In the genomic region with DNA sequence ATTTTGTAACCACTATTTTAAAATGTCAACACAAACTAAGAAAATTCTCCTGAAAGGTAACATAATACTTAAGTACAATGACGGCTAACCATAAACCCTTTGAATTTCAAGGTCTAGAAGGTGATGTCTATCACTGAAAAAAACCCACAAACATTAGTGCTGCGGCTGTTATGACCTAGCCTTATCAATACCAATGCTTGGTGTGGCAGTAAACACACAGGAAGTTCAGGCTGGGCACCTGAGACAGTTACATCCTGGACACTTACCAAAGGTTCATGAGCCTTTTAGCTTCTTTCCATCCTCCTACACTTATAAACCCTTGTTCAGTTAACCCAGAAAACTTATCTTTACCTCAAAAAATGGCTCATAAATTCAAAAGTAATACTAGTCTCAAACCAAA, we compare ENCODE assay signal across 22 cellular contexts.
"Had no signal": no experiment of that assay in that cellular context is flagged by ENCODE, and none has a peak within 500 bp of the region (broad histone marks: within the 10 kb centered on the region; RNA-seq: fewer than 3 reads in every experiment).

No MANE protein-coding gene starts in this region.

- H3K27ac Mint-ChIP-seq: activated CD4-positive, alpha-beta T cell treated with anti-CD3 and anti-CD28 coated beads, Interleukin-2, amount 10 ng/mL, durations not matched to agents 24 days and 14 days; activated CD8-positive, alpha-beta T cell treated with anti-CD3 and anti-CD28 coated beads for 36 hours; activated naive CD4-positive, alpha-beta T cell treated with anti-CD3 and anti-CD28 coated beads, Interleukin-2, amount 50 U/mL, for 24 hours; activated T-cell treated with anti-CD3 and anti-CD28 coated beads, Interleukin-2, amount 50 U/mL, for 72 hours had no signal

- H3K4me3 Mint-ChIP-seq: activated CD4-positive, alpha-beta T cell treated with anti-CD3 and anti-CD28 coated beads, Interleukin-2, amount 10 ng/mL, durations not matched to agents 24 days and 14 days; activated CD8-positive, alpha-beta T cell treated with anti-CD3 and anti-CD28 coated beads for 36 hours; activated naive CD4-positive, alpha-beta T cell treated with anti-CD3 and anti-CD28 coated beads, Interleukin-2, amount 50 U/mL, for 24 hours; activated T-cell treated with anti-CD3 and anti-CD28 coated beads, Interleukin-2, amount 50 U/mL, for 72 hours had no signal

- DNase-seq: activated CD4-positive, alpha-beta T cell treated with anti-CD3 and anti-CD28 coated beads, Interleukin-2, amount 10 ng/mL, durations not matched to agents 24 days and 14 days; activated CD4-positive, CD25-positive, alpha-beta regulatory T cell; activated CD8-positive, alpha-beta T cell treated with anti-CD3 and anti-CD28 coated beads for 36 hours; activated gamma-delta T cell; activated T-cell treated with anti-CD3 and anti-CD28 coated beads, Interleukin-2, amount 50 U/mL, for 72 hours; cerebellar nuclear complex; cortex of kidney; heart left ventricle; kidney glomerular epithelial cell; left ventricle myocardium superior; naive thymus-derived CD8-positive, alpha-beta T cell; retina; stimulated activated CD4-positive, alpha-beta T cell treated with anti-CD3 and anti-CD28 coated beads, Interleukin-12 subunit alpha, Interleukin-12 subunit beta, amount 100 ng/mL, for 4 hours; stimulated activated CD4-positive, alpha-beta T cell treated with anti-CD3 and anti-CD28 coated beads, Interleukin-1b, Interleukin-23, amount 100 ng/mL, for 48 hours; stimulated activated CD8-positive, alpha-beta memory T cell treated with anti-CD3 and anti-CD28 coated beads, Interleukin-4, amount 100 ng/mL, for 48 hours; stimulated activated naive CD4-positive, alpha-beta T cell; T-helper 9 cell; thyroid gland had no signal

- H3K4me3 ChIP-seq: gastroesophageal sphincter, thyroid gland had no signal

- H3K27me3 ChIP-seq: gastroesophageal sphincter, heart left ventricle, thyroid gland had no signal

- H3K9me3 Mint-ChIP-seq: activated CD4-positive, alpha-beta T cell treated with anti-CD3 and anti-CD28 coated beads, Interleukin-2, amount 10 ng/mL, durations not matched to agents 24 days and 14 days; activated CD8-positive, alpha-beta T cell treated with anti-CD3 and anti-CD28 coated beads for 36 hours; activated naive CD4-positive, alpha-beta T cell treated with anti-CD3 and anti-CD28 coated beads, Interleukin-2, amount 50 U/mL, for 24 hours; activated T-cell treated with anti-CD3 and anti-CD28 coated beads, Interleukin-2, amount 50 U/mL, for 72 hours; naive thymus-derived CD8-positive, alpha-beta T cell had no signal

- FAIRE-seq: bronchial epithelial cell had no signal

- ATAC-seq: activated CD8-positive, alpha-beta T cell treated with anti-CD3 and anti-CD28 coated beads for 36 hours; activated T-cell treated with anti-CD3 and anti-CD28 coated beads, Interleukin-2, amount 50 U/mL, for 72 hours; gastroesophageal sphincter; heart left ventricle; left ventricle myocardium superior; naive thymus-derived CD8-positive, alpha-beta T cell had no signal

- H3K27me3 Mint-ChIP-seq: activated CD4-positive, alpha-beta T cell treated with anti-CD3 and anti-CD28 coated beads, Interleukin-2, amount 10 ng/mL, durations not matched to agents 24 days and 14 days; activated CD8-positive, alpha-beta T cell treated with anti-CD3 and anti-CD28 coated beads for 36 hours; activated naive CD4-positive, alpha-beta T cell treated with anti-CD3 and anti-CD28 coated beads, Interleukin-2, amount 50 U/mL, for 24 hours; naive thymus-derived CD8-positive, alpha-beta T cell had no signal

- H3K36me3 ChIP-seq: gastroesophageal sphincter, thyroid gland had no signal

- H3K9me3 ChIP-seq: gastroesophageal sphincter, heart left ventricle, thyroid gland had no signal

- H3K27ac ChIP-seq: gastroesophageal sphincter, parathyroid adenoma, thyroid gland had no signal

- H3K4me1 ChIP-seq: parathyroid adenoma had no signal
